In genomic region chr11:117876049-117876340, GRCh38 we compare ENCODE assay signal across 8 cellular contexts. TPM values are rescaled to one million over a fixed set of nuclear protein-coding genes. Genes with fewer than 3 reads are reported as not detected.
A peak's percentile ranks its signal among the peaks of the same experiment; 100 is the strongest.
DNase-seq lines count a peak whose midpoint lies in the region; ATAC-seq and TF ChIP-seq lines count a peak whose summit lies in the region.

No MANE protein-coding gene starts in this region.

- no peaks in the 10 kb centered on the region for H3K36me3 ChIP-seq in heart left ventricle
- H3K36me3 ChIP-seq in muscle layer of colon (ENCODE audit: insufficient read depth, low read length), result no peaks in the 10 kb centered on the region
- H3K36me3 ChIP-seq in urinary bladder (ENCODE audit: insufficient read depth), result no peaks in the 10 kb centered on the region

- H3K27me3 ChIP-seq in heart left ventricle (peaks cover 0 to 23% (median 0%) of the 10 kb centered on the region in 9 donors), muscle layer of colon (ENCODE audit: control insufficient read depth in 1 of 2, insufficient read depth in 2 of 2, low read length in 2 of 2) (no peaks in the 10 kb centered on the region)

- intact Hi-C loops in heart left ventricle (cut with DNase I) (loop anchor here in 2 of 10 donors (2.0 to 5.0 kb wide), 2 partner anchors 15 to 34 kb away; no protein-coding TSS in a partner anchor), Right ventricle myocardium inferior (cut with DNase I) (loop anchor here (1.0 kb wide), 1 partner anchor 15 kb away; no protein-coding TSS in a partner anchor)

- ATAC-seq in heart left ventricle (no peak), Right ventricle myocardium inferior (no peak), HG03571 (IDR thresholded peaks at IDR 0.05; ENCODE audit: unreplicated experiment) (no peak), GM19452 (IDR thresholded peaks at IDR 0.05; ENCODE audit: unreplicated experiment) (no peak)

- H3K27ac ChIP-seq in heart left ventricle, result peak overlapping the region; percentile 49 to 96 (median 90)
- peak overlapping the region; percentile 98 for H3K27ac ChIP-seq in muscle layer of colon (ENCODE audit: low read depth, low read length)
- H3K27ac ChIP-seq in urinary bladder (ENCODE audit: low read depth), result no peak overlapping the region
- H3K27ac ChIP-seq in substantia nigra (ENCODE audit: low read depth, low read length, poor library complexity, severe bottlenecking), result no peak overlapping the region

- DNase-seq in heart left ventricle, result no peak
- DNase-seq in Right ventricle myocardium inferior (ENCODE audit: missing footprints), result no peak
- DNase-seq in cerebellar cortex (ENCODE audit: low spot score), result peak; percentile 41
- DNase-seq in substantia nigra (lab: John Stamatoyannopoulos, UW), result no peak

- 0 to 1% (median 0%) methylated on average over 10 of the region's 10 CpGs for WGBS in heart left ventricle, 4 donors
- 0% methylated on average over 10 of the region's 10 CpGs for WGBS in urinary bladder

- no peak for TF ChIP-seq CTCF in heart left ventricle (IDR thresholded peaks at IDR 0.05)

- peaks cover 0 to 65% (median 46%) of the 10 kb centered on the region in 12 donors for H3K4me1 ChIP-seq in heart left ventricle
- peaks cover 65% of the 10 kb centered on the region for H3K4me1 ChIP-seq in muscle layer of colon (ENCODE audit: insufficient read depth, low read length)
- H3K4me1 ChIP-seq in urinary bladder (ENCODE audit: insufficient read depth), result no peaks in the 10 kb centered on the region

- no peak for TF ChIP-seq POLR2A in heart left ventricle (IDR thresholded peaks at IDR 0.05)

- H3K4me3 ChIP-seq in heart left ventricle (peak overlapping the region; percentile 36 to 96 (median 77)), muscle layer of colon (ENCODE audit: low read depth in 1 of 2, low read length in 2 of 2) (peak overlapping the region; percentile 78 to 96), urinary bladder (ENCODE audit: low read depth, low read length) (peak overlapping the region; percentile 54)

- peak overlapping the region; percentile 90 for H3K9ac ChIP-seq in muscle layer of colon (ENCODE audit: low read length)

- H3K9me3 ChIP-seq in heart left ventricle, result no peaks in the 10 kb centered on the region
- no peaks in the 10 kb centered on the region for H3K9me3 ChIP-seq in muscle layer of colon (ENCODE audit: low read length)

RNA-seq across cellular contexts. Expression of gene FXYD6, which starts 0.5 kb away (rescaled TPM):
- total RNA-seq in heart left ventricle (10 to 100 TPM; 24.6 to 51.2 (median 35.0) TPM), Right ventricle myocardium inferior (41.2 TPM), urinary bladder (56.2 TPM)
- polyA plus RNA-seq in heart left ventricle (10 to 100 TPM; 51.2 to 54.0 TPM), urinary bladder (373 TPM)

RNA-seq across cellular contexts. Expression of gene FXYD2, which starts 51.5 kb away (rescaled TPM):
- total RNA-seq in heart left ventricle, result 1 to 10 TPM in 5 of 9 donors, under 1 TPM in 3, not detected in 1; 0.48 to 2.7 (median 1.8) TPM
- 1 to 10 TPM in 1 of 2 donors, under 1 TPM in 1; 0.53 to 1.8 TPM for polyA plus RNA-seq in heart left ventricle
- total RNA-seq in Right ventricle myocardium inferior, result 2.7 TPM
- 5.0 TPM for total RNA-seq in urinary bladder
- 1.9 TPM for polyA plus RNA-seq in urinary bladder

RNA-seq across cellular contexts. Expression of gene TMPRSS13, which starts 53.2 kb away (rescaled TPM):
- total RNA-seq in heart left ventricle, result under 1 TPM in 4 of 9 donors, not detected in 5; 0.06 to 0.51 (median 0.25) TPM
- polyA plus RNA-seq in heart left ventricle, result under 1 TPM; 0.03 to 0.08 TPM
- not detected for total RNA-seq in Right ventricle myocardium inferior
- 0.63 TPM for total RNA-seq in urinary bladder
- 0.18 TPM for polyA plus RNA-seq in urinary bladder

Comparison
In these comparisons a context has a peak if more than half of its experiments do, and no peak if none do; other contexts are left out.
1. H3K27ac ChIP-seq: peak in heart left ventricle (12 of 12) and muscle layer of colon (single experiment); none in urinary bladder (single experiment) and substantia nigra (single experiment).
2. Peak in every context shown above with its lines, with median percentiles within 50 percentile points of each other: H3K4me3 ChIP-seq.